In the genomic region with DNA sequence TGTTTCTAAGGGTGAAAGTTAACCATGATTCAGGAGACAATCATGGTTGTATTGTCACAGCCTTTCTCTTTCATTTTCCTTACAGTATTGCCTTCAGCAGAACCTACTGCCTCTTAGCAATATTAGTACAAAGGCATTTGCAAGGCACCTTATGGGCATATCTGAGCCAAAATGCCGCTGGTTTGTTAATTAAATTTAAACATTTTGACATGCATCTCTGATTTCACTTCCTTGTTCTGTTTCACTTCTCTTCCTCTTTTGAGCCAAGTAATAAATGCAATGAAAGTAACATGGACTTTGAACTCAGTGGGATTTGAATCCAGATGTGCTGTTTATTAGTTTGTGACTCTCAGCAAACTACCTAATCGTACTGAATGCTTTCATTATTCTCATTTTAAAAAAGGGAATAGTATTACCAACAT, we compare ENCODE assay signal across 12 cellular contexts.
A peak's percentile ranks its signal among the peaks of the same experiment; 100 is the strongest.
DNase-seq lines count a peak whose midpoint lies in the region; ATAC-seq lines count a peak whose summit lies in the region.
"Had no signal": no experiment of that assay in that cellular context is flagged by ENCODE, and none has a peak within 500 bp of the region (broad histone marks: within the 10 kb centered on the region; RNA-seq: fewer than 3 reads in every experiment).

No MANE protein-coding gene starts in this region.

- H3K27ac Mint-ChIP-seq in activated CD4-positive, alpha-beta memory T cell treated with anti-CD3 and anti-CD28 coated beads for 36 hours: no peak overlapping the region

- DNase-seq in iPS-NIHi7 (ENCODE audit: extremely low spot score) (no peak), anterior cingulate cortex (lab: John Stamatoyannopoulos, UW) (no peak), C1 segment of cervical spinal cord (lab: John Stamatoyannopoulos, UW) (no peak)
- no peak for DNase-seq in activated CD4-positive, alpha-beta memory T cell treated with anti-CD3 and anti-CD28 coated beads for 36 hours
- DNase-seq: amygdala, DND-41, T-helper 1 cell had no signal

- peaks cover 3% of the 10 kb centered on the region for H3K4me1 Mint-ChIP-seq in activated CD4-positive, alpha-beta memory T cell treated with anti-CD3 and anti-CD28 coated beads for 36 hours (ENCODE audit: low read depth)

- no peaks in the 10 kb centered on the region for H3K36me3 Mint-ChIP-seq in activated CD4-positive, alpha-beta memory T cell treated with anti-CD3 and anti-CD28 coated beads for 36 hours

- intact Hi-C loops in activated CD4-positive, alpha-beta memory T cell treated with anti-CD3 and anti-CD28 coated beads for 36 hours (cut with micrococcal nuclease): no loop called here

- POLR2A ChIA-PET in activated CD4-positive, alpha-beta memory T cell treated with anti-CD3 and anti-CD28 coated beads for 36 hours (lab: Charles Lee): no interaction called here

- ATAC-seq in GM18517 (IDR thresholded peaks at IDR 0.05; ENCODE audit: unreplicated experiment) (peak; percentile 94), GM21786 (IDR thresholded peaks at IDR 0.05; ENCODE audit: unreplicated experiment) (peak; percentile 92), HG03520 (IDR thresholded peaks at IDR 0.05; ENCODE audit: unreplicated experiment) (peak; percentile 72), esophagus mucosa (peak; percentile 38)

- H3K27me3 Mint-ChIP-seq in activated CD4-positive, alpha-beta memory T cell treated with anti-CD3 and anti-CD28 coated beads for 36 hours: no peaks in the 10 kb centered on the region
- H3K27me3 Mint-ChIP-seq: IgD-negative memory B cell had no signal

- CTCF ChIA-PET in activated CD4-positive, alpha-beta memory T cell treated with anti-CD3 and anti-CD28 coated beads for 36 hours (lab: Charles Lee): no interaction called here

- H3K9me3 Mint-ChIP-seq in activated CD4-positive, alpha-beta memory T cell treated with anti-CD3 and anti-CD28 coated beads for 36 hours: no peaks in the 10 kb centered on the region

- H3K4me3 Mint-ChIP-seq in activated CD4-positive, alpha-beta memory T cell treated with anti-CD3 and anti-CD28 coated beads for 36 hours: no peak overlapping the region

Comparison
In these comparisons a context has a peak if more than half of its experiments do, and no peak if none do; other contexts are left out.
1. ATAC-seq: peak in every context shown above with its lines; median percentile 94 in GM18517; 92 in GM21786; 72 in HG03520; 38 in esophagus mucosa.